In the genomic region with DNA sequence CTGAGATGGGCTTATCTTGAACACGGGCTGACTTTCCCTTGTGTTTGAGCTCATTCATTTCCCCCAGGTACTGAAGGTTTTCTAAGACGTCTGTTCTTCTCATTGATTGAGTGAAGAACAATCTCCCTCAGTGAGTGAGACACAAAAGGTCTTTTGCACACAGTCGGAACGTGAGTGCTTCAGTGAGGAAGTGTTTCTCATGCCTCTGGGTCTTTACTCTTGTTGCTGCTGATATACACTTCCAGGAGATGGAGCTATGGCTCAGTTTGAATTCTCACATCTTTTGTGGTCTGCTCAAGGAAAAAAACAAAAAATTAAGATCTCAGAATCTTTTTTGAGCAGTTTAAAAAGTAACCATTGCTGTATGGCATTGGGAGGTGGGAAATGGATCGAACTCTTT, we compare ENCODE assay signal across 13 cellular contexts.
A peak's percentile ranks its signal among the peaks of the same experiment; 100 is the strongest.
DNase-seq lines count a peak whose midpoint lies in the region; ATAC-seq and TF ChIP-seq lines count a peak whose summit lies in the region.
"Had no signal": no experiment of that assay in that cellular context is flagged by ENCODE, and none has a peak within 500 bp of the region (broad histone marks: within the 10 kb centered on the region; RNA-seq: fewer than 3 reads in every experiment).

No MANE protein-coding gene starts in this region.

- H3K4me1 ChIP-seq in psoas muscle = no peaks in the 10 kb centered on the region
- H3K4me1 ChIP-seq: adrenal gland, SJCRH30 had no signal

- TF ChIP-seq CTCF in psoas muscle (IDR thresholded peaks at IDR 0.05) (peak; percentile 18), dorsolateral prefrontal cortex (IDR thresholded peaks at IDR 0.05 in 54 of 56, conservative IDR thresholded peaks at IDR 0.05 in 2 of 56; ENCODE audit: low read depth in 1 of 56, partially characterized antibody in 56 of 56) (peak in 24 of 56 donors; percentile 8 to 44 (median 24))

- WGBS in psoas muscle, 3 donors = 31 to 34% (median 33%) methylated on average over 5 of the region's 5 CpGs

- no peaks in the 10 kb centered on the region for H3K36me3 ChIP-seq in psoas muscle (ENCODE audit: insufficient read depth in 1 of 2, low read depth in 1 of 2)
- H3K36me3 ChIP-seq: adrenal gland, SJCRH30, thoracic aorta had no signal

- no peaks in the 10 kb centered on the region for H3K27me3 ChIP-seq in psoas muscle (ENCODE audit: insufficient read depth in 3 of 3, low read length in 2 of 3)
- H3K27me3 ChIP-seq in dorsolateral prefrontal cortex = peaks cover 0 to 60% (median 6%) of the 10 kb centered on the region in 45 donors
- H3K27me3 ChIP-seq: adrenal gland, SJCRH30 had no signal

- ATAC-seq in psoas muscle = no peak
- no peak for ATAC-seq in HG02678 (IDR thresholded peaks at IDR 0.05; ENCODE audit: unreplicated experiment)
- ATAC-seq: activated CD8-positive, alpha-beta T cell treated with anti-CD3 and anti-CD28 coated beads, Interleukin-2, amount 10 ng/mL, durations not matched to agents 7 days and 5 days had no signal

- no peaks in the 10 kb centered on the region for H3K9me3 ChIP-seq in psoas muscle
- H3K9me3 ChIP-seq: adrenal gland, SJCRH30, thoracic aorta had no signal

- intact Hi-C loops in psoas muscle (cut with DNase I) (no loop called here), dorsolateral prefrontal cortex (cut with DNase I) (no loop called here)

- DNase-seq in DMS53 (lab: John Stamatoyannopoulos, UW) = peak; percentile 26
- no peak for DNase-seq in DMS53 treated with DMSO at 0.1 percent for 48 hours (lab: John Stamatoyannopoulos, UW; ENCODE audit: unreplicated experiment)
- peak; percentile 24 for DNase-seq in NCI-H2081 treated with DMSO at 0.1 percent for 48 hours (lab: John Stamatoyannopoulos, UW)
- DNase-seq in dedifferentiated amniotic fluid mesenchymal stem cell (ENCODE audit: extremely low spot score) = peak; percentile 38
- no peak for DNase-seq in psoas muscle
- no peak for DNase-seq in dorsolateral prefrontal cortex
- DNase-seq in NCI-H1048 (lab: John Stamatoyannopoulos, UW) = no peak
- DNase-seq: activated CD8-positive, alpha-beta T cell treated with anti-CD3 and anti-CD28 coated beads, Interleukin-2, amount 10 ng/mL, durations not matched to agents 7 days and 5 days; adrenal gland; midbrain had no signal

- H3K4me3 ChIP-seq in psoas muscle (no peak overlapping the region), dorsolateral prefrontal cortex (no peak overlapping the region)
- H3K4me3 ChIP-seq: adrenal gland, SJCRH30, thoracic aorta had no signal

- H3K27ac ChIP-seq in psoas muscle (no peak overlapping the region), dorsolateral prefrontal cortex (no peak overlapping the region)
- H3K27ac ChIP-seq: adrenal gland, SJCRH30, thoracic aorta had no signal

Comparison
In these comparisons a context has a peak if more than half of its experiments do, and no peak if none do; other contexts are left out.
1. DNase-seq: peak in DMS53 (single experiment), NCI-H2081 treated with DMSO at 0.1 percent for 48 hours (single experiment) and dedifferentiated amniotic fluid mesenchymal stem cell (single experiment); none in DMS53 treated with DMSO at 0.1 percent for 48 hours (single experiment), psoas muscle (0 of 2), dorsolateral prefrontal cortex (0 of 10) and NCI-H1048 (single experiment).